In the genomic region with DNA sequence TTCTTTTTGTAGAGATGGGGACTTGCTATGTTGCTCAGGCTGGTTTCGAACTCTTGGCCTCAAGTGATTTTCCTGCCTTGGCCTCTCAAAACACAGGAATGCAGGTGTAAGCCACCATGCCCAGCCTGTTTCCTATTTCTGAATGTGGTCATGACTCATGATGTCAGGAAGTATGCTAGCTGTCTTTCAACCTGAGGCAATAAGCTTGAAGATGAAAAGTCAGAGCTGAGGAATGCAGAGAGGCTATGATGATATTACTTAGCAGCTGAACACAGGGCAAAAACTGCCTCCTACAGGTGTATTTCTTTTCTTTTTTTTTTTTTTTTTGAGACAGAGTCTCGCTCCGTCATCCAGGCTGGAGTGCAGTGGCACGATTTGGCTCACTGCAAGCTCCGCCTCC, we compare ENCODE assay signal across 13 cellular contexts. TPM values are rescaled to one million over a fixed set of nuclear protein-coding genes. Genes with fewer than 3 reads are reported as not detected.
DNase-seq lines count a peak whose midpoint lies in the region; ATAC-seq and TF ChIP-seq lines count a peak whose summit lies in the region.
"Had no signal": no experiment of that assay in that cellular context is flagged by ENCODE, and none has a peak within 500 bp of the region (broad histone marks: within the 10 kb centered on the region; RNA-seq: fewer than 3 reads in every experiment).

No MANE protein-coding gene starts in this region.

- peaks cover 10% of the 10 kb centered on the region for H3K4me1 Mint-ChIP-seq in CD8-positive, alpha-beta T cell (ENCODE audit: low read depth)
- H3K4me1 Mint-ChIP-seq in activated CD8-positive, alpha-beta T cell treated with anti-CD3 and anti-CD28 coated beads for 36 hours (ENCODE audit: low read depth), result peaks cover 12% of the 10 kb centered on the region
- no peaks in the 10 kb centered on the region for H3K4me1 Mint-ChIP-seq in endothelial cell (ENCODE audit: unreplicated experiment)

- no peaks in the 10 kb centered on the region for H3K27me3 Mint-ChIP-seq in CD8-positive, alpha-beta T cell (ENCODE audit: low read depth)
- no peaks in the 10 kb centered on the region for H3K27me3 Mint-ChIP-seq in activated CD8-positive, alpha-beta T cell treated with anti-CD3 and anti-CD28 coated beads for 36 hours
- peaks cover 5% of the 10 kb centered on the region for H3K27me3 Mint-ChIP-seq in endothelial cell (ENCODE audit: unreplicated experiment)
- H3K27me3 Mint-ChIP-seq: stimulated activated naive CD8-positive, alpha-beta T cell treated with anti-CD3 and anti-CD28 coated beads, Interleukin-15, Interleukin-2, amounts not matched to agents 100 ng/mL and 50 ng/mL, for 24 hours had no signal

- no peak overlapping the region for H3K4me3 ChIP-seq in CD8-positive, alpha-beta T cell (ENCODE audit: low read depth, low read length)
- H3K4me3 ChIP-seq in HL-60 (replicated peaks; ENCODE audit: insufficient read depth, low read length), result no peak overlapping the region
- H3K4me3 ChIP-seq: HAP-1 had no signal

- no peak overlapping the region for H3K27ac ChIP-seq in CD8-positive, alpha-beta T cell (ENCODE audit: low read depth, low read length)
- no peak overlapping the region for H3K27ac ChIP-seq in HL-60 (replicated peaks)

- H3K36me3 Mint-ChIP-seq in CD8-positive, alpha-beta T cell, result no peaks in the 10 kb centered on the region
- no peaks in the 10 kb centered on the region for H3K36me3 Mint-ChIP-seq in activated CD8-positive, alpha-beta T cell treated with anti-CD3 and anti-CD28 coated beads for 36 hours (ENCODE audit: low read depth)
- peaks cover 5% of the 10 kb centered on the region for H3K36me3 Mint-ChIP-seq in endothelial cell (ENCODE audit: low read depth, unreplicated experiment)

- no peaks in the 10 kb centered on the region for H3K9me3 Mint-ChIP-seq in CD8-positive, alpha-beta T cell
- no peaks in the 10 kb centered on the region for H3K9me3 Mint-ChIP-seq in activated CD8-positive, alpha-beta T cell treated with anti-CD3 and anti-CD28 coated beads for 36 hours
- H3K9me3 Mint-ChIP-seq in endothelial cell (ENCODE audit: unreplicated experiment), result no peaks in the 10 kb centered on the region
- H3K9me3 Mint-ChIP-seq: stimulated activated naive CD8-positive, alpha-beta T cell treated with anti-CD3 and anti-CD28 coated beads, Interleukin-15, Interleukin-2, amounts not matched to agents 100 ng/mL and 50 ng/mL, for 24 hours had no signal

- H3K9me3 ChIP-seq in CD8-positive, alpha-beta T cell (ENCODE audit: low read length), result no peaks in the 10 kb centered on the region
- H3K9me3 ChIP-seq: HAP-1 had no signal

- ATAC-seq in CD8-positive, alpha-beta T cell, result peak; percentile 52
- peak; percentile 81 for ATAC-seq in activated CD8-positive, alpha-beta T cell treated with anti-CD3 and anti-CD28 coated beads for 36 hours

- CTCF ChIA-PET in CD8-positive, alpha-beta T cell (lab: Charles Lee), result interaction anchor here (1.1 kb wide), 2 partner anchors 9 to 13 kb away, joined by 3 read pairs; no protein-coding TSS in a partner anchor
- CTCF ChIA-PET in activated CD8-positive, alpha-beta T cell treated with anti-CD3 and anti-CD28 coated beads for 36 hours (lab: Charles Lee), result no interaction called here
- CTCF ChIA-PET in GM10248 (lab: Yijun Ruan, JAX), result interaction anchor here (1.0 to 1.5 kb wide), 4 partner anchors 9 to 260 kb away, joined by 3 to 5 read pairs (median 4); a partner anchor contains a TSS

- no peak overlapping the region for H3K4me3 Mint-ChIP-seq in CD8-positive, alpha-beta T cell
- H3K4me3 Mint-ChIP-seq in activated CD8-positive, alpha-beta T cell treated with anti-CD3 and anti-CD28 coated beads for 36 hours, result no peak overlapping the region
- H3K4me3 Mint-ChIP-seq in endothelial cell (ENCODE audit: unreplicated experiment), result no peak overlapping the region
- H3K4me3 Mint-ChIP-seq: stimulated activated naive CD8-positive, alpha-beta T cell treated with anti-CD3 and anti-CD28 coated beads, Interleukin-15, Interleukin-2, amounts not matched to agents 100 ng/mL and 50 ng/mL, for 24 hours had no signal

- no peak overlapping the region for H3K27ac Mint-ChIP-seq in CD8-positive, alpha-beta T cell
- no peak overlapping the region for H3K27ac Mint-ChIP-seq in activated CD8-positive, alpha-beta T cell treated with anti-CD3 and anti-CD28 coated beads for 36 hours
- no peak overlapping the region for H3K27ac Mint-ChIP-seq in endothelial cell (ENCODE audit: unreplicated experiment)
- H3K27ac Mint-ChIP-seq: stimulated activated naive CD8-positive, alpha-beta T cell treated with anti-CD3 and anti-CD28 coated beads, Interleukin-15, Interleukin-2, amounts not matched to agents 100 ng/mL and 50 ng/mL, for 24 hours had no signal

- no peaks in the 10 kb centered on the region for H3K27me3 ChIP-seq in CD8-positive, alpha-beta T cell (ENCODE audit: insufficient read depth, low read length)
- H3K27me3 ChIP-seq in HL-60 (ENCODE audit: insufficient read depth, poor library complexity, severe bottlenecking), result no peaks in the 10 kb centered on the region

- POLR2A ChIA-PET in CD8-positive, alpha-beta T cell (lab: Charles Lee), result interaction anchor here (0.6 to 1.4 kb wide), 2 partner anchors 9 to 23 kb away, joined by 3 to 6 read pairs; a partner anchor contains a TSS
- POLR2A ChIA-PET in activated CD8-positive, alpha-beta T cell treated with anti-CD3 and anti-CD28 coated beads for 36 hours (lab: Charles Lee), result interaction anchor here (1.0 to 1.6 kb wide), 2 partner anchors 8 to 13 kb away, joined by 3 to 6 read pairs; a partner anchor contains a TSS
- POLR2A ChIA-PET in GM10248 (lab: Yijun Ruan, JAX), result interaction anchor here (0.6 to 0.7 kb wide), 2 partner anchors 108 to 1514 kb away, joined by 4 to 6 read pairs; no protein-coding TSS in a partner anchor

- H3K4me1 ChIP-seq in CD8-positive, alpha-beta T cell (ENCODE audit: insufficient read depth, low read length), result no peaks in the 10 kb centered on the region

- H3K36me3 ChIP-seq in CD8-positive, alpha-beta T cell (ENCODE audit: insufficient read depth, low read length), result no peaks in the 10 kb centered on the region
- H3K36me3 ChIP-seq: HAP-1 had no signal

- no peak for TF ChIP-seq CTCF in CD8-positive, alpha-beta T cell (IDR thresholded peaks at IDR 0.05)
- no peak for TF ChIP-seq CTCF in HL-60 (IDR thresholded peaks at IDR 0.05; ENCODE audit: insufficient read depth, low read length)
- no peak for TF ChIP-seq CTCF in activated CD8-positive, alpha-beta T cell treated with anti-CD3 and anti-CD28 coated beads for 36 hours (IDR thresholded peaks at IDR 0.05)
- TF ChIP-seq CTCF in endothelial cell (IDR thresholded peaks at IDR 0.05; ENCODE audit: unreplicated experiment), result no peak
- no peak for TF ChIP-seq CTCF in GM10248 (IDR thresholded peaks at IDR 0.05; ENCODE audit: control extremely low read depth, extremely low read depth, low read depth, missing control alignments)

- DNase-seq in CD8-positive, alpha-beta T cell, result no peak
- DNase-seq in HL-60 (ENCODE audit: low read depth in 1 of 2, low spot score in 1 of 2), result peak; percentile 64
- peak; percentile 22 for DNase-seq in activated CD8-positive, alpha-beta T cell treated with anti-CD3 and anti-CD28 coated beads for 36 hours
- DNase-seq in kidney glomerular epithelial cell (lab: John Stamatoyannopoulos, UW), result peak; percentile 93
- DNase-seq in endothelial cell (ENCODE audit: low spot score), result no peak
- DNase-seq in NCI-H1092 treated with DMSO at 0.1 percent for 48 hours (lab: John Stamatoyannopoulos, UW), result no peak
- DNase-seq in GM10248 (ENCODE audit: extremely low spot score), result no peak
- DNase-seq in NCI-H2171 (lab: John Stamatoyannopoulos, UW), result no peak
- DNase-seq: cerebellar nuclear complex, DMS79, glutamatergic neuron had no signal

- intact Hi-C loops in CD8-positive, alpha-beta T cell (cut with DNase I, micrococcal nuclease), result no loop called here
- intact Hi-C loops in activated CD8-positive, alpha-beta T cell treated with anti-CD3 and anti-CD28 coated beads for 36 hours (cut with micrococcal nuclease), result no loop called here

RNA-seq across cellular contexts. Expression of a gene that starts 9.0 kb away (rescaled TPM):
- 100 to 1,000 TPM; 105 TPM for total RNA-seq in CD8-positive, alpha-beta T cell
- 10 to 100 TPM; 81.9 to 86.0 TPM for total RNA-seq in activated CD8-positive, alpha-beta T cell treated with anti-CD3 and anti-CD28 coated beads for 36 hours
- 76.8 TPM for total RNA-seq in endothelial cell (ENCODE audit: unreplicated experiment)

RNA-seq across cellular contexts. Expression of a gene that starts 59.8 kb away (rescaled TPM):
- total RNA-seq in CD8-positive, alpha-beta T cell, result 10 to 100 TPM; 50.8 to 54.3 TPM
- total RNA-seq in activated CD8-positive, alpha-beta T cell treated with anti-CD3 and anti-CD28 coated beads for 36 hours, result 10 to 100 TPM; 24.1 to 29.3 TPM
- 84.6 TPM for total RNA-seq in endothelial cell (ENCODE audit: unreplicated experiment)

Comparison
In these comparisons a context has a peak if more than half of its experiments do, and no peak if none do; other contexts are left out.
1. DNase-seq: peak in HL-60 (2 of 2), activated CD8-positive, alpha-beta T cell treated with anti-CD3 and anti-CD28 coated beads for 36 hours (single experiment) and kidney glomerular epithelial cell (single experiment); none in CD8-positive, alpha-beta T cell (0 of 7), endothelial cell (single experiment), NCI-H1092 treated with DMSO at 0.1 percent for 48 hours (single experiment), GM10248 (single experiment) and NCI-H2171 (single experiment).